1 cellular context compared by ENCODE assay signal in the genomic region with DNA sequence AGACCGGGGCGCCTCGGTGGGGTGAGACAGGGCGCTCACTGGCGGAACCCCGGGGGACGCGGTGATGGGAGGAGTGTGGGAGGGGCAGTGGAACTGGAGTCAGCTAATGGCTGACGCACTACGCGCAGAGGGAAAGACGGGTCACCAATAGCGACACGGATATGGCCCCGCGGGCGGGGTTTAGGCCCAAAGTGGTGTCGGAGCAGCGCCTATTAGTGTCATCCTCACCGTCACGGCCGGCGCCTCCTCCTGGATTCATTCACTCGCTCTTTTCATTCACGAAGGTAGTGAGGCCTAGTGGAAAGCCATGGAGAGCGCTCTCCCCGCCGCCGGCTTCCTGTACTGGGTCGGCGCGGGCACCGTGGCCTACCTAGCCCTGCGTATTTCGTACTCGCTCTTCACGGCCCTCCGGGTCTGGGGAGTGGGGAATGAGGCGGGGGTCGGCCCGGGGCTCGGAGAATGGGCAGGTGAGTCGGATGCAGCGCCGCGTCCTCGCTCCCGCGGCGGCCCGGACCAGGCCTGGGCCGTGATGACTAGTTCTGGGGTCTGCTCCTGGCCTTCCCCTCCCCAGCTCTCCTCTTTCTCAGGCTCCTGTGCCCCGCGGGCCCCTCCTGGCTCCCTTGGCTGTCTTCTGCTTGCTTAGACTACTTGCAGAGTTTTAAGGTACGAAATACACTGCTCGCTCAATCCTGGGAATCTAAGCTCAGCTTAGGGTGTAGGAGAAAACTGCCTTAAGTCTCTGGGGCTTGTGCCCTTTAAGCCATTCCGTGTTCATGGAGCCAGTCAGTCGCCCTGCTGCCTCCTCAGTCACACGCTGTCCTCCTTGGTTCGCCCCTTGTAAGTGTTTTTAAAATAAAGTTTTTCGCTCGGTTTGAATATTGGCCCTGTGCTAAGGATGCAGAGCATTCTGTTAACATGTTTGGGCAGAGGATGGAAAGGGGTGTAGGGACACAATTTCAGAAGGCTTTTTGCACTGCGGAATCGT.
TF ChIP-seq lines count a peak whose summit lies in the region.

A gene (plus strand): TSS at position 218 of the 985 bp plus-strand sequence. CDS start 90 bp downstream, at position 308.

TF ChIP-seq in HepG2, 621 proteins besides CTCF, POLR2A, EP300 and RAD21 (continued from another document and continues in another):
- TF ChIP-seq, protein P1, sequence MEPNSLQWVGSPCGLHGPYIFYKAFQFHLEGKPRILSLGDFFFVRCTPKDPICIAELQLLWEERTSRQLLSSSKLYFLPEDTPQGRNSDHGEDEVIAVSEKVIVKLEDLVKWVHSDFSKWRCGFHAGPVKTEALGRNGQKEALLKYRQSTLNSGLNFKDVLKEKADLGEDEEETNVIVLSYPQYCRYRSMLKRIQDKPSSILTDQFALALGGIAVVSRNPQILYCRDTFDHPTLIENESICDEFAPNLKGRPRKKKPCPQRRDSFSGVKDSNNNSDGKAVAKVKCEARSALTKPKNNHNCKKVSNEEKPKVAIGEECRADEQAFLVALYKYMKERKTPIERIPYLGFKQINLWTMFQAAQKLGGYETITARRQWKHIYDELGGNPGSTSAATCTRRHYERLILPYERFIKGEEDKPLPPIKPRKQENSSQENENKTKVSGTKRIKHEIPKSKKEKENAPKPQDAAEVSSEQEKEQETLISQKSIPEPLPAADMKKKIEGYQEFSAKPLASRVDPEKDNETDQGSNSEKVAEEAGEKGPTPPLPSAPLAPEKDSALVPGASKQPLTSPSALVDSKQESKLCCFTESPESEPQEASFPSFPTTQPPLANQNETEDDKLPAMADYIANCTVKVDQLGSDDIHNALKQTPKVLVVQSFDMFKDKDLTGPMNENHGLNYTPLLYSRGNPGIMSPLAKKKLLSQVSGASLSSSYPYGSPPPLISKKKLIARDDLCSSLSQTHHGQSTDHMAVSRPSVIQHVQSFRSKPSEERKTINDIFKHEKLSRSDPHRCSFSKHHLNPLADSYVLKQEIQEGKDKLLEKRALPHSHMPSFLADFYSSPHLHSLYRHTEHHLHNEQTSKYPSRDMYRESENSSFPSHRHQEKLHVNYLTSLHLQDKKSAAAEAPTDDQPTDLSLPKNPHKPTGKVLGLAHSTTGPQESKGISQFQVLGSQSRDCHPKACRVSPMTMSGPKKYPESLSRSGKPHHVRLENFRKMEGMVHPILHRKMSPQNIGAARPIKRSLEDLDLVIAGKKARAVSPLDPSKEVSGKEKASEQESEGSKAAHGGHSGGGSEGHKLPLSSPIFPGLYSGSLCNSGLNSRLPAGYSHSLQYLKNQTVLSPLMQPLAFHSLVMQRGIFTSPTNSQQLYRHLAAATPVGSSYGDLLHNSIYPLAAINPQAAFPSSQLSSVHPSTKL (CRISPR knock-in tag; IDR thresholded peaks at IDR 0.05), result no peak
- TF ChIP-seq TSC22D2 (CRISPR knock-in tag; IDR thresholded peaks at IDR 0.05; ENCODE audit: borderline replicate concordance) (no peak), PHB2 (IDR thresholded peaks at IDR 0.05; ENCODE audit: partially characterized antibody) (no peak), NCOA1 (CRISPR knock-in tag; IDR thresholded peaks at IDR 0.05) (no peak), SALL2 (CRISPR knock-in tag; IDR thresholded peaks at IDR 0.05) (no peak), ZNF615 (CRISPR knock-in tag; IDR thresholded peaks at IDR 0.05; ENCODE audit: borderline replicate concordance) (no peak), MED13 (CRISPR knock-in tag; IDR thresholded peaks at IDR 0.05) (0 out of 2 replicates have a peak, but pooled peaks have one; percentile 35), ZBTB21 (CRISPR knock-in tag; IDR thresholded peaks at IDR 0.05) (no peak), ZBTB3 (CRISPR knock-in tag; IDR thresholded peaks at IDR 0.05; ENCODE audit: borderline replicate concordance, low read depth) (no peak), SAFB2 (CRISPR knock-in tag; IDR thresholded peaks at IDR 0.05; ENCODE audit: borderline replicate concordance, low read depth) (no peak), SAP130 (CRISPR knock-in tag; IDR thresholded peaks at IDR 0.05; ENCODE audit: low read depth) (peak; percentile 78), ZNF777 (CRISPR knock-in tag; IDR thresholded peaks at IDR 0.05) (no peak), BCL6 (CRISPR knock-in tag; IDR thresholded peaks at IDR 0.05) (no peak), PLRG1 (conservative IDR thresholded peaks at IDR 0.05) (no peak), ZNF329 (CRISPR knock-in tag; IDR thresholded peaks at IDR 0.05; ENCODE audit: low read depth) (no peak), ZNF317 (CRISPR knock-in tag; IDR thresholded peaks at IDR 0.05) (peak; percentile 40; the same call in 1 of the 2 replicates), DPF2 (CRISPR knock-in tag; IDR thresholded peaks at IDR 0.05; ENCODE audit: borderline replicate concordance, low read depth) (no peak), ZNF616 (CRISPR knock-in tag; IDR thresholded peaks at IDR 0.05; ENCODE audit: low read depth) (peak; percentile 23; the same call in 1 of the 2 replicates), RFXANK (CRISPR knock-in tag; IDR thresholded peaks at IDR 0.05) (no peak; the same call in 1 of the 2 replicates), ZNF839 (CRISPR knock-in tag; IDR thresholded peaks at IDR 0.05; ENCODE audit: borderline replicate concordance) (no peak), HHEX (CRISPR knock-in tag; IDR thresholded peaks at IDR 0.05) (0 out of 2 replicates have a peak, but pooled peaks have one; percentile 5), ZNF816 (CRISPR knock-in tag; IDR thresholded peaks at IDR 0.05; ENCODE audit: borderline replicate concordance) (0 out of 2 replicates have a peak, but pooled peaks have one; percentile 22), ZNF614 (CRISPR knock-in tag; IDR thresholded peaks at IDR 0.05; ENCODE audit: borderline replicate concordance) (peak; percentile 53; the same call in 1 of the 2 replicates), FOSL2 (CRISPR knock-in tag; IDR thresholded peaks at IDR 0.05) (peak; percentile 34; the same call in 1 of the 2 replicates), ZNF337 (CRISPR knock-in tag; IDR thresholded peaks at IDR 0.05; ENCODE audit: borderline replicate concordance, low read depth) (peak; percentile 64; the same call in 1 of the 2 replicates), HDAC6 (IDR thresholded peaks at IDR 0.05; ENCODE audit: low read depth, low read length) (no peak), HNRNPUL1 (IDR thresholded peaks at IDR 0.05; ENCODE audit: low read depth, low read length) (no peak), NFATC3 (CRISPR knock-in tag; IDR thresholded peaks at IDR 0.05) (no peak)
- TF ChIP-seq, protein P2, sequence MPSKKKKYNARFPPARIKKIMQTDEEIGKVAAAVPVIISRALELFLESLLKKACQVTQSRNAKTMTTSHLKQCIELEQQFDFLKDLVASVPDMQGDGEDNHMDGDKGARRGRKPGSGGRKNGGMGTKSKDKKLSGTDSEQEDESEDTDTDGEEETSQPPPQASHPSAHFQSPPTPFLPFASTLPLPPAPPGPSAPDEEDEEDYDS (CRISPR knock-in tag; IDR thresholded peaks at IDR 0.05), result peak; percentile 98
- TF ChIP-seq, protein P3, sequence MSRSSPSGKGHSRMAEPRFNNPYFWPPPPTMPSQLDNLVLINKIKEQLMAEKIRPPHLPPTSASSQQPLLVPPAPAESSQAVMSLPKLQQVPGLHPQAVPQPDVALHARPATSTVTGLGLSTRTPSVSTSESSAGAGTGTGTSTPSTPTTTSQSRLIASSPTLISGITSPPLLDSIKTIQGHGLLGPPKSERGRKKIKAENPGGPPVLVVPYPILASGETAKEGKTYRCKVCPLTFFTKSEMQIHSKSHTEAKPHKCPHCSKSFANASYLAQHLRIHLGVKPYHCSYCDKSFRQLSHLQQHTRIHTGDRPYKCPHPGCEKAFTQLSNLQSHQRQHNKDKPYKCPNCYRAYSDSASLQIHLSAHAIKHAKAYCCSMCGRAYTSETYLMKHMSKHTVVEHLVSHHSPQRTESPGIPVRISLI (CRISPR knock-in tag; IDR thresholded peaks at IDR 0.05; ENCODE audit: borderline replicate concordance), result no peak
- TF ChIP-seq, protein P4, sequence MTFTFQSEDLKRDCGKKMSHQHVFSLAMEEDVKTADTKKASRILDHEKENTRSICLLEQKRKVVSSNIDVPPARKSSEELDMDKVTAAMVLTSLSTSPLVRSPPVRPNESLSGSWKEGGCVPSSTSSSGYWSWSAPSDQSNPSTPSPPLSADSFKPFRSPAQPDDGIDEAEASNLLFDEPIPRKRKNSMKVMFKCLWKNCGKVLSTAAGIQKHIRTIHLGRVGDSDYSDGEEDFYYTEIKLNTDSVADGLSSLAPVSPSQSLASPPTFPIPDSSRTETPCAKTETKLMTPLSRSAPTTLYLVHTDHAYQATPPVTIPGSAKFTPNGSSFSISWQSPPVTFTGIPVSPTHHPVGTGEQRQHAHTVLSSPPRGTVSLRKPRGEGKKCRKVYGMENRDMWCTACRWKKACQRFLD (CRISPR knock-in tag; IDR thresholded peaks at IDR 0.05; ENCODE audit: borderline replicate concordance), result peak; percentile 89; the same call in 1 of the 2 replicates
- TF ChIP-seq, protein P5, sequence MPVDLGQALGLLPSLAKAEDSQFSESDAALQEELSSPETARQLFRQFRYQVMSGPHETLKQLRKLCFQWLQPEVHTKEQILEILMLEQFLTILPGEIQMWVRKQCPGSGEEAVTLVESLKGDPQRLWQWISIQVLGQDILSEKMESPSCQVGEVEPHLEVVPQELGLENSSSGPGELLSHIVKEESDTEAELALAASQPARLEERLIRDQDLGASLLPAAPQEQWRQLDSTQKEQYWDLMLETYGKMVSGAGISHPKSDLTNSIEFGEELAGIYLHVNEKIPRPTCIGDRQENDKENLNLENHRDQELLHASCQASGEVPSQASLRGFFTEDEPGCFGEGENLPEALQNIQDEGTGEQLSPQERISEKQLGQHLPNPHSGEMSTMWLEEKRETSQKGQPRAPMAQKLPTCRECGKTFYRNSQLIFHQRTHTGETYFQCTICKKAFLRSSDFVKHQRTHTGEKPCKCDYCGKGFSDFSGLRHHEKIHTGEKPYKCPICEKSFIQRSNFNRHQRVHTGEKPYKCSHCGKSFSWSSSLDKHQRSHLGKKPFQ (CRISPR knock-in tag; IDR thresholded peaks at IDR 0.05; ENCODE audit: insufficient replicate concordance), result no peak
- TF ChIP-seq, protein P6, sequence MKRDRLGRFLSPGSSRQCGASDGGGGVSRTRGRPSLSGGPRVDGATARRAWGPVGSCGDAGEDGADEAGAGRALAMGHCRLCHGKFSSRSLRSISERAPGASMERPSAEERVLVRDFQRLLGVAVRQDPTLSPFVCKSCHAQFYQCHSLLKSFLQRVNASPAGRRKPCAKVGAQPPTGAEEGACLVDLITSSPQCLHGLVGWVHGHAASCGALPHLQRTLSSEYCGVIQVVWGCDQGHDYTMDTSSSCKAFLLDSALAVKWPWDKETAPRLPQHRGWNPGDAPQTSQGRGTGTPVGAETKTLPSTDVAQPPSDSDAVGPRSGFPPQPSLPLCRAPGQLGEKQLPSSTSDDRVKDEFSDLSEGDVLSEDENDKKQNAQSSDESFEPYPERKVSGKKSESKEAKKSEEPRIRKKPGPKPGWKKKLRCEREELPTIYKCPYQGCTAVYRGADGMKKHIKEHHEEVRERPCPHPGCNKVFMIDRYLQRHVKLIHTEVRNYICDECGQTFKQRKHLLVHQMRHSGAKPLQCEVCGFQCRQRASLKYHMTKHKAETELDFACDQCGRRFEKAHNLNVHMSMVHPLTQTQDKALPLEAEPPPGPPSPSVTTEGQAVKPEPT (CRISPR knock-in tag; IDR thresholded peaks at IDR 0.05; ENCODE audit: low read depth), result peak; percentile 81; the same call in 1 of the 2 replicates
- TF ChIP-seq, protein P7, sequence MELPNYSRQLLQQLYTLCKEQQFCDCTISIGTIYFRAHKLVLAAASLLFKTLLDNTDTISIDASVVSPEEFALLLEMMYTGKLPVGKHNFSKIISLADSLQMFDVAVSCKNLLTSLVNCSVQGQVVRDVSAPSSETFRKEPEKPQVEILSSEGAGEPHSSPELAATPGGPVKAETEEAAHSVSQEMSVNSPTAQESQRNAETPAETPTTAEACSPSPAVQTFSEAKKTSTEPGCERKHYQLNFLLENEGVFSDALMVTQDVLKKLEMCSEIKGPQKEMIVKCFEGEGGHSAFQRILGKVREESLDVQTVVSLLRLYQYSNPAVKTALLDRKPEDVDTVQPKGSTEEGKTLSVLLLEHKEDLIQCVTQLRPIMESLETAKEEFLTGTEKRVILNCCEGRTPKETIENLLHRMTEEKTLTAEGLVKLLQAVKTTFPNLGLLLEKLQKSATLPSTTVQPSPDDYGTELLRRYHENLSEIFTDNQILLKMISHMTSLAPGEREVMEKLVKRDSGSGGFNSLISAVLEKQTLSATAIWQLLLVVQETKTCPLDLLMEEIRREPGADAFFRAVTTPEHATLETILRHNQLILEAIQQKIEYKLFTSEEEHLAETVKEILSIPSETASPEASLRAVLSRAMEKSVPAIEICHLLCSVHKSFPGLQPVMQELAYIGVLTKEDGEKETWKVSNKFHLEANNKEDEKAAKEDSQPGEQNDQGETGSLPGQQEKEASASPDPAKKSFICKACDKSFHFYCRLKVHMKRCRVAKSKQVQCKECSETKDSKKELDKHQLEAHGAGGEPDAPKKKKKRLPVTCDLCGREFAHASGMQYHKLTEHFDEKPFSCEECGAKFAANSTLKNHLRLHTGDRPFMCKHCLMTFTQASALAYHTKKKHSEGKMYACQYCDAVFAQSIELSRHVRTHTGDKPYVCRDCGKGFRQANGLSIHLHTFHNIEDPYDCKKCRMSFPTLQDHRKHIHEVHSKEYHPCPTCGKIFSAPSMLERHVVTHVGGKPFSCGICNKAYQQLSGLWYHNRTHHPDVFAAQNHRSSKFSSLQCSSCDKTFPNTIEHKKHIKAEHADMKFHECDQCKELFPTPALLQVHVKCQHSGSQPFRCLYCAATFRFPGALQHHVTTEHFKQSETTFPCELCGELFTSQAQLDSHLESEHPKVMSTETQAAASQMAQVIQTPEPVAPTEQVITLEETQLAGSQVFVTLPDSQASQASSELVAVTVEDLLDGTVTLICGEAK (IDR thresholded peaks at IDR 0.05), result peak; percentile 52; the same call in 1 of the 2 replicates
- TF ChIP-seq, protein P7 (CRISPR knock-in tag; IDR thresholded peaks at IDR 0.05), result peak; percentile 96
- TF ChIP-seq, protein P8, sequence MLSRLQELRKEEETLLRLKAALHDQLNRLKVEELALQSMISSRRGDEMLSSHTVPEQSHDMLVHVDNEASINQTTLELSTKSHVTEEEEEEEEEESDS (CRISPR knock-in tag; IDR thresholded peaks at IDR 0.05; ENCODE audit: borderline replicate concordance), result no peak
